In the genomic region with DNA sequence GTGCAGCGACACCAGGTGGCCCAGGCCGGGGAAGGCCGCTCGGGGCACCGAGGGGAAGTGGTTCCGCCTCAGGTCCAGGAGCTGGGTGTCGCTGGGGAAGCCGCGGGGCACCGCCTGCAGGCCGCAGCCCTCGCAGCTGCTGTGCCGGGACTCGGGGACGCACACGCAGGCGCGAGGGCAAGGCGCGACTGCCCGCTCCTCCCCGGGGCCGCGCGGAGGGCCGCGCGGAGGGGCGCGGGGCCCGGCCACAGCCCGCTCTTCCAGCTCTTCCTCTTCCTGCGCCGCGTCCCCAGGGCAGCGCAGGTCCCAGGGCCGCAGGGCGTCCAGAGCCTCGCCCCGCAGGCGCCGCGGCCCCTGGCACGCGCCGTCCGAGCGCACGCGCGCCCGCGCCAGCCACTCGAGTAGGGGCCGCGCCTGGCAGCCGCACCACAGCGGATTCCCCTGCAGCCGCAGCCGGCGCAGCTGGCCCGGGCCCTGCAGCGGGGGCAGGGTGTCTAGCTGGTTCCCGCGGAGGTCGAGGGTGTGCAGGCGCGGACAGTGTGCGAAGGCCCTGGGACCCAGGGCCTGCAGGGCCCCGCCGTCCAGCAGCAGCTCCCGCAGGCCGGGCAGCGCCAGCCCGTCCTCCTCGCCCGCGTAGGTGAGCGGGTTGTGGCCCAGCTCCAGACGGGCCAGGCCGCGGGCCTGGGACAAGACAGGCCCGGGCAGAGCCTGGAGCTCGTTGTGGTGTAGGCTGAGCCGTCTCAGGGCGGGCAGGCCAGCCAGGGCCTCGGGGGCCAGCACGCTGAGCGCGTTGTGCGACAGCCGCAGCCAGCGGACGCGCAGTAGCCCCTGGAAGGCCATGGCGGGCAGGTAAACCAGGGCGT, we compare ENCODE assay signal across 8 cellular contexts. TPM values are rescaled to one million over a fixed set of nuclear protein-coding genes. Genes with fewer than 3 reads are reported as not detected.
A peak's percentile ranks its signal among the peaks of the same experiment; 100 is the strongest.
DNase-seq lines count a peak whose midpoint lies in the region; ATAC-seq and TF ChIP-seq lines count a peak whose summit lies in the region.

No MANE protein-coding gene starts in this region.

- peak overlapping the region; percentile 3 for H3K27ac ChIP-seq in duodenal mucosa (ENCODE audit: low read depth, low read length)
- H3K27ac ChIP-seq in lower lobe of right lung: peak overlapping the region; percentile 65

- H3K4me3 ChIP-seq in duodenal mucosa (ENCODE audit: low read depth in 1 of 2, low read length in 2 of 2): peak overlapping the region; percentile 55 to 67
- H3K4me3 ChIP-seq in lower lobe of right lung: peak overlapping the region; percentile 55

- H3K4me1 ChIP-seq in duodenal mucosa (ENCODE audit: control insufficient read depth in 1 of 2, insufficient read depth in 2 of 2, low read length in 2 of 2) (peaks cover 7 to 8% of the 10 kb centered on the region in 2 donors), lower lobe of right lung (peaks cover 25% of the 10 kb centered on the region)

- DNase-seq in COR-L47 (lab: John Stamatoyannopoulos, UW) (peak; percentile 29), NCI-H1092 (lab: John Stamatoyannopoulos, UW) (peak; percentile 70), lower lobe of right lung (peak; percentile 91), NCI-H1694 (lab: John Stamatoyannopoulos, UW) (no peak)
- peak; percentile 83 for DNase-seq in activated CD4-positive, alpha-beta T cell treated with anti-CD3 and anti-CD28 coated beads, Interleukin-2, amount 50 U/mL, for 1 hour
- DNase-seq in stimulated activated CD4-positive, alpha-beta T cell treated with anti-CD3 and anti-CD28 coated beads, TNF-alpha, amount 100 ng/mL, for 48 hours (ENCODE audit: low read depth in 3 of 3): peak; percentile 69 to 74 (median 70)

- H3K27me3 ChIP-seq in duodenal mucosa (ENCODE audit: control insufficient read depth in 1 of 2, insufficient read depth in 2 of 2, low read length in 2 of 2) (no peaks in the 10 kb centered on the region), lower lobe of right lung (ENCODE audit: low read depth) (no peaks in the 10 kb centered on the region)

- H3K36me3 ChIP-seq in duodenal mucosa (ENCODE audit: control insufficient read depth in 1 of 2, insufficient read depth in 2 of 2, low read length in 2 of 2) (no peaks in the 10 kb centered on the region), lower lobe of right lung (no peaks in the 10 kb centered on the region)

- no peaks in the 10 kb centered on the region for H3K9me3 ChIP-seq in duodenal mucosa (ENCODE audit: control insufficient read depth in 1 of 2, low read length in 2 of 2)
- no peaks in the 10 kb centered on the region for H3K9me3 ChIP-seq in lower lobe of right lung

- TF ChIP-seq CTCF in lower lobe of right lung (IDR thresholded peaks at IDR 0.05): peak; percentile 79

- intact Hi-C loops in lower lobe of right lung (cut with DNase I): no loop called here

- peak overlapping the region in 1 of 2 donors; percentile 47 for H3K9ac ChIP-seq in duodenal mucosa (ENCODE audit: low read depth in 1 of 2, low read length in 2 of 2)

- ATAC-seq in GM21447 (IDR thresholded peaks at IDR 0.05; ENCODE audit: unreplicated experiment): peak; percentile 60
- ATAC-seq in lower lobe of right lung: peak; percentile 93

RNA-seq across cellular contexts. Expression of a gene that starts 2.8 kb away (rescaled TPM):
- total RNA-seq in lower lobe of right lung: 3.6 TPM

RNA-seq across cellular contexts. Expression of a gene that starts 32.8 kb away (rescaled TPM):
- total RNA-seq in lower lobe of right lung: 22.8 TPM

RNA-seq across cellular contexts. Expression of a gene that starts 48.0 kb away (rescaled TPM):
- 43.8 TPM for total RNA-seq in lower lobe of right lung
